25 cellular contexts compared by ENCODE assay signal in genomic region chr9:71729816-71730526, GRCh38. TPM values are rescaled to one million over a fixed set of nuclear protein-coding genes. Genes with fewer than 3 reads are reported as not detected.
DNase-seq lines count a peak whose midpoint lies in the region; ATAC-seq and TF ChIP-seq lines count a peak whose summit lies in the region.
"Had no signal": no experiment of that assay in that cellular context is flagged by ENCODE, and none has a peak within 500 bp of the region (broad histone marks: within the 10 kb centered on the region; RNA-seq: fewer than 3 reads in every experiment).

No MANE protein-coding gene starts in this region.

- no peak for TF ChIP-seq CTCF in RWPE1 (conservative IDR thresholded peaks at IDR 0.05; ENCODE audit: low read depth)
- TF ChIP-seq CTCF in foreskin keratinocyte (conservative IDR thresholded peaks at IDR 0.05), result no peak

- no peak overlapping the region for H3K27ac ChIP-seq in RWPE1
- H3K27ac ChIP-seq in foreskin keratinocyte, result peak overlapping the region; percentile 84
- H3K27ac ChIP-seq: gastroesophageal sphincter, psoas muscle, sigmoid colon, SK-N-MC, vagina had no signal

- peak; percentile 0 for DNase-seq in DMS79 (lab: John Stamatoyannopoulos, UW)
- peak; percentile 50 for DNase-seq in ELR (ENCODE audit: low read depth)
- peak; percentile 20 for DNase-seq in RWPE1 (ENCODE audit: low spot score)
- DNase-seq in foreskin keratinocyte, result peak; percentile 66 to 87
- no peak for DNase-seq in cerebellar cortex (ENCODE audit: low spot score)
- no peak for DNase-seq in hippocampal formation (lab: John Stamatoyannopoulos, UW)
- DNase-seq: activated CD4-positive, CD25-positive, alpha-beta regulatory T cell treated with anti-CD3 and anti-CD28 coated beads, Interleukin-2, amount 50 U/mL, for 72 hours; activated CD8-positive, alpha-beta T cell treated with anti-CD3 and anti-CD28 coated beads for 36 hours; activated effector memory CD4-positive, alpha-beta T cell treated with Interleukin-2 at 50 U/mL for 16 hours; aorta; caudate nucleus; DMS 273 treated with DMSO at 0.1 percent for 48 hours; left lung; NCI-H187; NCI-H69; psoas muscle; sigmoid colon; stimulated activated CD4-positive, alpha-beta T cell treated with anti-CD3 and anti-CD28 coated beads, Interleukin-15, amount 100 ng/mL, for 24 hours; stimulated activated naive CD4-positive, alpha-beta T cell had no signal

- ATAC-seq in foreskin keratinocyte (peak; percentile 84), GM19463 (IDR thresholded peaks at IDR 0.05; ENCODE audit: unreplicated experiment) (no peak), HG03469 (IDR thresholded peaks at IDR 0.05; ENCODE audit: unreplicated experiment) (no peak)
- ATAC-seq: activated CD8-positive, alpha-beta T cell treated with anti-CD3 and anti-CD28 coated beads for 36 hours; gastroesophageal sphincter; HepG2; left lung; psoas muscle had no signal

- no peaks in the 10 kb centered on the region for H3K27me3 ChIP-seq in foreskin keratinocyte
- H3K27me3 ChIP-seq: gastroesophageal sphincter, left lung, sigmoid colon, vagina had no signal

- CTCF ChIA-PET in RWPE1 (lab: Yijun Ruan, JAX), result interaction anchor here (0.9 kb wide), 1 partner anchor 89 kb away, joined by 3 read pairs; no protein-coding TSS in a partner anchor

- POLR2A ChIA-PET in RWPE1 (lab: Yijun Ruan, JAX; ENCODE audit: low non-redundant PET), result no interaction called here

- H3K4me1 ChIP-seq in foreskin keratinocyte, result peaks cover 34% of the 10 kb centered on the region
- H3K4me1 ChIP-seq: gastroesophageal sphincter, psoas muscle, vagina had no signal

RNA-seq across cellular contexts. Expression of gene CEMIP2, which starts 38.3 kb away (rescaled TPM):
- 43.3 and 52.0 TPM in 2 replicates for total RNA-seq in foreskin keratinocyte
- polyA plus RNA-seq in foreskin keratinocyte, result 14.7 and 17.4 TPM in 2 replicates

Comparison
In these comparisons a context has a peak if more than half of its experiments do, and no peak if none do; other contexts are left out.
1. DNase-seq: peak in DMS79 (single experiment), ELR (single experiment), RWPE1 (single experiment) and foreskin keratinocyte (2 of 2); none in cerebellar cortex (single experiment) and hippocampal formation (0 of 2).